Comparison of ENCODE assay signal across 1 cellular context in genomic region chr20:37524221-37524700, GRCh38.
TF ChIP-seq lines count a peak whose summit lies in the region.

No MANE protein-coding gene starts in this region.

TF ChIP-seq in GM23338, 12 proteins besides CTCF, POLR2A, EP300 and RAD21 (continued from another document):
- no peak for TF ChIP-seq ZNF462 (CRISPR knock-in tag; IDR thresholded peaks at IDR 0.05)
- no peak for TF ChIP-seq STAT1 (IDR thresholded peaks at IDR 0.05; ENCODE audit: unreplicated experiment)
- no peak for TF ChIP-seq NANOG (IDR thresholded peaks at IDR 0.05; ENCODE audit: borderline replicate concordance)
- no peak for TF ChIP-seq EZH2 (IDR thresholded peaks at IDR 0.05; ENCODE audit: low read depth, unreplicated experiment)
